20 cellular contexts compared by ENCODE assay signal in the genomic region with DNA sequence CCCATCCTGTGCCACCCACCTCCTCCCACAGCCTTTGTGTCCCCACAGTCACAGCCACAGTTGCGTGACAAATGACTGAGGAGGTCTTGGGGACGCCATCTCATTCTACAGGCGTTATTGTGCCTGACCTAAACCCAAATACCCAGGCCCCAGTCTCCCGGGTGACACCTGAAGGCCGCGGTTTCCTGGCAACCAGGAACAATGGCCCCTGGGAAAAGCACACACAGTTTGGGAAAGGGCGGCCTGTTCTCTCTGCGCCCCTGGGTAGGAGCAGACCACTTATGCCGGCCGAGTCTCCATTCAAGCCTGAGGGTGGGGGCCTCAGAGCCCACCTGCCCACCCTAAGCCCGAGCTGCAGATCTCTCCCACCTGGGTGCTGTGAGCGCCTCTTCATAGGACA. TPM values are rescaled to one million over a fixed set of nuclear protein-coding genes. Genes with fewer than 3 reads are reported as not detected.
DNase-seq lines count a peak whose midpoint lies in the region.
"Had no signal": no experiment of that assay in that cellular context is flagged by ENCODE, and none has a peak within 500 bp of the region (broad histone marks: within the 10 kb centered on the region; RNA-seq: fewer than 3 reads in every experiment).

No MANE protein-coding gene starts in this region.

- H3K18ac ChIP-seq in neuronal stem cell (ENCODE audit: low read length) = peak overlapping the region; percentile 55

- no CpG with 5 or more reads among the region's 12 CpGs for WGBS in neuronal stem cell (ENCODE audit: extremely low coverage in 2 of 2, insufficient read length in 2 of 2, insufficient replicate concordance in 1 of 2), 2 donors

- H2BK15ac ChIP-seq in neuronal stem cell (ENCODE audit: low read length) = no peak overlapping the region

- no peak overlapping the region for H3K27ac ChIP-seq in neuronal stem cell (replicated peaks; ENCODE audit: low read length)
- H3K27ac ChIP-seq: GM23248, HL-60 had no signal

- H3K79me1 ChIP-seq in neuronal stem cell (ENCODE audit: low read depth, low read length) = no peaks in the 10 kb centered on the region

- H3K4me3 ChIP-seq in neuronal stem cell (ENCODE audit: low read length in 2 of 2) = no peak overlapping the region
- H3K4me3 ChIP-seq: GM23248 had no signal

- no peak overlapping the region for H3K9ac ChIP-seq in neuronal stem cell (ENCODE audit: low read depth, low read length, poor library complexity)
- H3K9ac ChIP-seq: GM23248 had no signal

- peaks cover 16 to 50% of the 10 kb centered on the region in 2 donors for H3K4me1 ChIP-seq in neuronal stem cell (ENCODE audit: control insufficient read depth in 2 of 2, insufficient read depth in 1 of 2, low read depth in 1 of 2, low read length in 2 of 2)

- peaks cover 0 to 5% (median 0%) of the 10 kb centered on the region in 3 experiments for H3K27me3 ChIP-seq in neuronal stem cell (ENCODE audit: control insufficient read depth in 3 of 3, insufficient read depth in 3 of 3, low read depth in 1 of 3, low read length in 3 of 3)

- H2AFZ ChIP-seq in neuronal stem cell (ENCODE audit: low read length) = peak overlapping the region; percentile 54
- H2AFZ ChIP-seq: GM23248 had no signal

- H3K4ac ChIP-seq in neuronal stem cell (ENCODE audit: low read length) = no peak overlapping the region

- no peak overlapping the region for H2BK12ac ChIP-seq in neuronal stem cell (ENCODE audit: low read length)

- no peaks in the 10 kb centered on the region for H3K9me3 ChIP-seq in neuronal stem cell (replicated peaks in 1 of 2; ENCODE audit: control insufficient read depth in 2 of 2, insufficient read depth in 1 of 2, low read depth in 1 of 2, low read length in 2 of 2)

- DNase-seq in NCI-H345 (lab: John Stamatoyannopoulos, UW) (peak; percentile 2), NCI-H345 treated with DMSO at 0.1 percent for 48 hours (lab: John Stamatoyannopoulos, UW; ENCODE audit: unreplicated experiment) (no peak), ELF-1 (ENCODE audit: low read depth, low spot score) (peak; percentile 19), ecto neural progenitor cell (ENCODE audit: low spot score) (peak; percentile 72), neuronal stem cell (ENCODE audit: low spot score) (no peak), RKO (ENCODE audit: low spot score) (no peak), HuH-7 (ENCODE audit: low spot score) (no peak), T-helper 2 cell (no peak)
- DNase-seq: DMS79 treated with DMSO at 0.1 percent for 48 hours; GM23248; HCEC 1CT; KBM-7; MM.1S; NCI-H1105; NCI-H187; NCI-H2171 treated with DMSO at 0.1 percent for 48 hours; NCI-H774; NK-92 treated with Interleukin-12 subunit alpha and Interleukin-12 subunit beta, amount 100 ng/mL, for 24 hours; T-cell had no signal

- H3K23ac ChIP-seq in neuronal stem cell (ENCODE audit: low read depth, low read length, poor library complexity) = no peak overlapping the region

- H2BK120ac ChIP-seq in neuronal stem cell (ENCODE audit: low read depth, low read length) = no peak overlapping the region

- no peak overlapping the region for H3K14ac ChIP-seq in neuronal stem cell (ENCODE audit: low read length)

- H4K8ac ChIP-seq in neuronal stem cell (ENCODE audit: low read depth, low read length) = no peak overlapping the region

- no peak overlapping the region for H4K91ac ChIP-seq in neuronal stem cell (ENCODE audit: low read depth, low read length, poor library complexity)

- H2BK5ac ChIP-seq in neuronal stem cell (ENCODE audit: low read length) = no peak overlapping the region

- H3K4me2 ChIP-seq in neuronal stem cell (ENCODE audit: insufficient read depth, low read length, poor library complexity, severe bottlenecking) = no peak overlapping the region

- no peaks in the 10 kb centered on the region for H3K36me3 ChIP-seq in neuronal stem cell (replicated peaks in 1 of 2; ENCODE audit: control insufficient read depth in 2 of 2, insufficient read depth in 2 of 2, low read length in 2 of 2)

- peak overlapping the region; percentile 9 for H2AK5ac ChIP-seq in neuronal stem cell (ENCODE audit: low read depth, low read length)

RNA-seq across cellular contexts. Expression of a gene that starts 51.6 kb away (rescaled TPM):
- polyA plus RNA-seq in neuronal stem cell (2013, experiment 1 of 2) = 0.35 TPM
- polyA plus RNA-seq in neuronal stem cell (2013, experiment 2 of 2) = 0.40 TPM
- polyA plus RNA-seq: GM23248 had no signal

Comparison
In these comparisons a context has a peak if more than half of its experiments do, and no peak if none do; other contexts are left out.
1. DNase-seq: peak in NCI-H345 (single experiment), ELF-1 (single experiment) and ecto neural progenitor cell (single experiment); none in NCI-H345 treated with DMSO at 0.1 percent for 48 hours (single experiment), neuronal stem cell (single experiment), RKO (single experiment), HuH-7 (single experiment) and T-helper 2 cell (0 of 5).